Comparison of ENCODE assay signal across 1 cellular context in the genomic region with DNA sequence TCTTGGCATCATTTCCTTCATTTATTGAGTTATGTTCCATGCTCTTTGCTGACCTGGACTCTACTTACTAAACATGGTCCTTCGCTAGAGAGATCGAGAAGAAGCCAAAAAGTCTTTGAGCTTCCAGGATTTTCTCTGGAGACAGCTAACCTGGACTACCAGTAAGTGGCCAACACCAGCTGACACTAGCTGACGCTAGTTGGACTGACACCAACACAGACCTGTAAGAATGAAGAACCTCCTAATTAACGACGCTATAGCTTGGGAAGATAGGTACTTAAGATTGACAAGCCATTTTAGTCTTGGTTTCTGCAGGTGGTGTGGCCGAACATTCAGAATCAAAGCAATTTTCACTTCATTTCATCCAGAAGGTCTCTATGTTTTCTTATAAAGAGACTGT.
TF ChIP-seq lines count a peak whose summit lies in the region.

No MANE protein-coding gene starts in this region.

TF ChIP-seq in WTC11, 78 proteins besides CTCF, POLR2A, EP300 and RAD21 (continued from another document):
- TF ChIP-seq PRDM15 (CRISPR knock-in tag; IDR thresholded peaks at IDR 0.05) (no peak), SOX15 (CRISPR knock-in tag; IDR thresholded peaks at IDR 0.05) (no peak)
TF ChIP-seq in WTC11: peak in this region for 0.
